24 cellular contexts compared by ENCODE assay signal in genomic region chr14:104357689-104358527, GRCh38.
DNase-seq lines count a peak whose midpoint lies in the region; ATAC-seq and TF ChIP-seq lines count a peak whose summit lies in the region.
"Had no signal": no experiment of that assay in that cellular context is flagged by ENCODE, and none has a peak within 500 bp of the region (broad histone marks: within the 10 kb centered on the region; RNA-seq: fewer than 3 reads in every experiment).

No MANE protein-coding gene starts in this region.

- H3K36me3 ChIP-seq in RWPE2 (ENCODE audit: low read depth) (no peaks in the 10 kb centered on the region), lower lobe of right lung (no peaks in the 10 kb centered on the region), suprapubic skin (no peaks in the 10 kb centered on the region)
- H3K36me3 ChIP-seq: SJSA1, vagina had no signal

- no peak for TF ChIP-seq POLR2A in suprapubic skin (IDR thresholded peaks at IDR 0.05)

- H3K4me3 ChIP-seq in RWPE2 (ENCODE audit: severe bottlenecking): no peak overlapping the region
- H3K4me3 ChIP-seq in lower lobe of right lung: no peak overlapping the region
- H3K4me3 ChIP-seq in suprapubic skin: no peak overlapping the region
- H3K4me3 ChIP-seq: SJSA1, skin epidermis, vagina had no signal

- H3K4me3 Mint-ChIP-seq in WTC11: no peak overlapping the region
- H3K4me3 Mint-ChIP-seq: activated B cell treated with CpG ODN at 0.5 μM for 24 hours; CD4-positive, alpha-beta memory T cell; naive thymus-derived CD4-positive, alpha-beta T cell; T-cell had no signal

- 90% methylated on average over 20 of the region's 33 CpGs for WGBS in suprapubic skin

- TF ChIP-seq CTCF in RWPE2 (IDR thresholded peaks at IDR 0.05; ENCODE audit: poor library complexity, severe bottlenecking) (no peak), lower lobe of right lung (IDR thresholded peaks at IDR 0.05) (no peak), suprapubic skin (IDR thresholded peaks at IDR 0.05) (no peak), WTC11 (IDR thresholded peaks at IDR 0.05) (no peak)

- H3K9me3 Mint-ChIP-seq in WTC11: no peaks in the 10 kb centered on the region
- H3K9me3 Mint-ChIP-seq: activated B cell treated with CpG ODN at 0.5 μM for 24 hours; CD4-positive, alpha-beta memory T cell; naive thymus-derived CD4-positive, alpha-beta T cell; T-cell had no signal

- H3K27ac ChIP-seq in RWPE2 (ENCODE audit: poor library complexity, severe bottlenecking): no peak overlapping the region
- H3K27ac ChIP-seq in lower lobe of right lung: no peak overlapping the region
- no peak overlapping the region for H3K27ac ChIP-seq in suprapubic skin
- H3K27ac ChIP-seq: KMS-11, SJSA1, skin epidermis, vagina had no signal

- H3K27me3 ChIP-seq in RWPE2 (ENCODE audit: insufficient read depth, poor library complexity, severe bottlenecking) (peaks cover 24% of the 10 kb centered on the region), lower lobe of right lung (ENCODE audit: low read depth) (peaks cover 17% of the 10 kb centered on the region), suprapubic skin (peaks cover 35% of the 10 kb centered on the region)
- H3K27me3 ChIP-seq: SJSA1, vagina had no signal

- CTCF ChIA-PET in WTC11 (lab: Charles Lee): interaction anchor here (0.7 to 3.6 kb wide), 2 partner anchors 12 to 16 kb away, joined by 5 to 22 read pairs; no protein-coding TSS in a partner anchor

- no peaks in the 10 kb centered on the region for H3K9me3 ChIP-seq in RWPE2 (ENCODE audit: severe bottlenecking)
- no peaks in the 10 kb centered on the region for H3K9me3 ChIP-seq in lower lobe of right lung
- H3K9me3 ChIP-seq in suprapubic skin: no peaks in the 10 kb centered on the region
- H3K9me3 ChIP-seq: SJSA1, vagina had no signal

- POLR2A ChIA-PET in WTC11 (lab: Charles Lee): no interaction called here

- no peaks in the 10 kb centered on the region for H3K27me3 Mint-ChIP-seq in WTC11 (ENCODE audit: low read depth)
- H3K27me3 Mint-ChIP-seq: CD4-positive, alpha-beta memory T cell had no signal

- H3K27ac Mint-ChIP-seq in WTC11: no peak overlapping the region
- H3K27ac Mint-ChIP-seq: activated B cell treated with CpG ODN at 0.5 μM for 24 hours; CD4-positive, alpha-beta memory T cell; T-cell had no signal

- ATAC-seq in RWPE2 (ENCODE audit: low read depth): no peak
- no peak for ATAC-seq in lower lobe of right lung
- no peak for ATAC-seq in WTC11
- ATAC-seq in HG02884 (IDR thresholded peaks at IDR 0.05; ENCODE audit: unreplicated experiment): no peak
- ATAC-seq: esophagus mucosa; naive thymus-derived CD4-positive, alpha-beta T cell; T-cell had no signal

- H3K4me1 Mint-ChIP-seq in WTC11: no peaks in the 10 kb centered on the region
- H3K4me1 Mint-ChIP-seq: activated B cell treated with CpG ODN at 0.5 μM for 24 hours had no signal

- DNase-seq in activated naive CD4-positive, alpha-beta T cell treated with anti-CD3 and anti-CD28 coated beads, Interleukin-2, amount 50 U/mL, for 16 hours: peak; percentile 7
- no peak for DNase-seq in activated naive CD4-positive, alpha-beta T cell treated with Interleukin-2 at 50 U/mL for 16 hours
- DNase-seq in RWPE2 (ENCODE audit: low spot score) (peak; percentile 59), lower lobe of right lung (peak; percentile 33), suprapubic skin (ENCODE audit: low spot score in 2 of 2) (peak; percentile 32 to 74), WTC11 (ENCODE audit: low spot score) (no peak), DMS 273 treated with DMSO at 0.1 percent for 48 hours (lab: John Stamatoyannopoulos, UW) (no peak)
- DNase-seq: activated B cell treated with CpG ODN at 0.5 μM for 24 hours; CD4-positive, alpha-beta memory T cell; central memory CD4-positive, alpha-beta T cell; MM.1S; naive thymus-derived CD4-positive, alpha-beta T cell; NCI-H1105 treated with DMSO at 0.1 percent for 48 hours; NCI-H187 treated with DMSO at 0.1 percent for 48 hours; NCI-H2171; nucleus accumbens; stimulated activated naive CD4-positive, alpha-beta T cell had no signal

- no peaks in the 10 kb centered on the region for H3K36me3 Mint-ChIP-seq in WTC11
- H3K36me3 Mint-ChIP-seq: CD4-positive, alpha-beta memory T cell; naive thymus-derived CD4-positive, alpha-beta T cell; T-cell had no signal

- intact Hi-C loops in lower lobe of right lung (cut with DNase I): no loop called here

- TF ChIP-seq EP300 in suprapubic skin (IDR thresholded peaks at IDR 0.05): no peak

- H3K4me1 ChIP-seq in RWPE2 (ENCODE audit: insufficient read depth, poor library complexity, severe bottlenecking) (no peaks in the 10 kb centered on the region), lower lobe of right lung (no peaks in the 10 kb centered on the region), suprapubic skin (no peaks in the 10 kb centered on the region)
- H3K4me1 ChIP-seq: SJSA1, vagina had no signal

TF ChIP-seq in WTC11, 78 proteins besides CTCF, POLR2A, EP300 and RAD21:
- TF ChIP-seq GRHL2 (CRISPR knock-in tag; IDR thresholded peaks at IDR 0.05; ENCODE audit: insufficient replicate concordance, severe bottlenecking): no peak
- no peak for TF ChIP-seq CDX4 (CRISPR knock-in tag; IDR thresholded peaks at IDR 0.05; ENCODE audit: borderline replicate concordance)

Comparison
In these comparisons a context has a peak if more than half of its experiments do, and no peak if none do; other contexts are left out.
1. DNase-seq: peak in activated naive CD4-positive, alpha-beta T cell treated with anti-CD3 and anti-CD28 coated beads, Interleukin-2, amount 50 U/mL, for 16 hours (single experiment), RWPE2 (single experiment), lower lobe of right lung (single experiment) and suprapubic skin (2 of 2); none in activated naive CD4-positive, alpha-beta T cell treated with Interleukin-2 at 50 U/mL for 16 hours (single experiment), WTC11 (single experiment) and DMS 273 treated with DMSO at 0.1 percent for 48 hours (single experiment).